ENCODE assay signal across 1 cellular context in the genomic region with DNA sequence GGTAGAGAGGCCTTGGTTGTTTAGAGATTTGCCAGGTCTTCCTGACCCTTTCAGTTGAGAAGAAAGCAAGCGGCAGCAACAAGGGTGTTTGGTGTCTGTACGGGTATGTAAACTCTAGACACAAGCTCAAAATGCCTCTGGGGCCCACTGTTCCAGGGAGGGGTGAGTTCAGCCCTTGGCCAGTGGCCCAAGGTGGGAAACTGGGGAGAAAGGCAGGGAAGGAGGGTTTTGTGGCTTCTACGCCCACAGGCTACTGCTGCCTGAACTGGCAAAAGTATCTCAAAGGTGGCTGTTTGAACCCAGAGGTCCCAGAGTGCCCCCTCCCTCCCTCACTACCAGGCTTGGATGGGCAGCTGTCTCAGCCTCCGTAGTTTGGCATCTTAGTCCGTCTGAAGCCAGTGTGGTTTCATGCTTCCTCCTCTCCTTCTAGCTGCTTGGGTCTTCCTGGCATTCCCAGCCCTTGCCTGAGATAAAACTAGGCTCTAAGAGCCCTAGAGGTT.
TF ChIP-seq lines count a peak whose summit lies in the region.

No MANE protein-coding gene starts in this region.

TF ChIP-seq in HEK293, 187 proteins besides CTCF, POLR2A, EP300 and RAD21 (continued from another document):
- peak; percentile 98 for TF ChIP-seq ZNF692 (tag by site-specific recombination; IDR thresholded peaks at IDR 0.05)
- TF ChIP-seq ZNF2 (tag by site-specific recombination; IDR thresholded peaks at IDR 0.05), result no peak
- TF ChIP-seq GLIS2 (tag by site-specific recombination; IDR thresholded peaks at IDR 0.05), result no peak
- no peak for TF ChIP-seq ZNF157 (tag by site-specific recombination; IDR thresholded peaks at IDR 0.05)
- TF ChIP-seq ZNF324 (tag by site-specific recombination; IDR thresholded peaks at IDR 0.05), result no peak
TF ChIP-seq in HEK293: peak in this region for 4.
